Comparison of ENCODE assay signal across 8 cellular contexts in genomic region chr12:106987846-106988245, GRCh38. TPM values are rescaled to one million over a fixed set of nuclear protein-coding genes. Genes with fewer than 3 reads are reported as not detected.
DNase-seq lines count a peak whose midpoint lies in the region; ATAC-seq and TF ChIP-seq lines count a peak whose summit lies in the region.

No MANE protein-coding gene starts in this region.

- peaks cover 36% of the 10 kb centered on the region for H3K36me3 Mint-ChIP-seq in activated T-cell treated with anti-CD3 and anti-CD28 coated beads, Interleukin-2, amount 50 U/mL, for 24 hours (ENCODE audit: low read depth)
- peaks cover 19% of the 10 kb centered on the region for H3K36me3 Mint-ChIP-seq in WTC11
- peaks cover 12 to 20% (median 15%) of the 10 kb centered on the region in 3 donors for H3K36me3 Mint-ChIP-seq in immature natural killer cell
- H3K36me3 Mint-ChIP-seq in activated T-helper 2 cell treated with anti-CD3 and anti-CD28 coated beads, Interferon-gamma antibody, Interleukin-2, Interleukin-4, amounts not matched to agents 10 μg/mL and 5 μg/mL and 100 μg/mL, durations not matched to agents 14 hours and 24 hours and 36 hours (ENCODE audit: low read depth): peaks cover 23% of the 10 kb centered on the region

- ATAC-seq in WTC11: no peak
- ATAC-seq in HG03571 (IDR thresholded peaks at IDR 0.05; ENCODE audit: unreplicated experiment): no peak
- ATAC-seq in GM19035 (IDR thresholded peaks at IDR 0.05; ENCODE audit: unreplicated experiment): no peak

- H3K9me3 ChIP-seq in stomach smooth muscle (ENCODE audit: control insufficient read depth in 2 of 2, low read length in 2 of 2): no peaks in the 10 kb centered on the region

- H3K9ac ChIP-seq in stomach smooth muscle (ENCODE audit: low read length in 2 of 2): peak overlapping the region in 1 of 2 donors; percentile 22

- H3K27ac Mint-ChIP-seq in activated T-cell treated with anti-CD3 and anti-CD28 coated beads, Interleukin-2, amount 50 U/mL, for 24 hours: no peak overlapping the region
- H3K27ac Mint-ChIP-seq in WTC11: no peak overlapping the region
- peak overlapping the region in 4 of 6 donors; percentile 87 to 97 (median 94) for H3K27ac Mint-ChIP-seq in immature natural killer cell
- no peak overlapping the region for H3K27ac Mint-ChIP-seq in activated T-helper 2 cell treated with anti-CD3 and anti-CD28 coated beads, Interferon-gamma antibody, Interleukin-2, Interleukin-4, amounts not matched to agents 10 μg/mL and 5 μg/mL and 100 μg/mL, durations not matched to agents 14 hours and 24 hours and 36 hours

- peaks cover 24% of the 10 kb centered on the region for H3K4me1 ChIP-seq in stomach smooth muscle (ENCODE audit: control insufficient read depth, insufficient read depth, low read length)

- H3K4me1 Mint-ChIP-seq in activated T-cell treated with anti-CD3 and anti-CD28 coated beads, Interleukin-2, amount 50 U/mL, for 24 hours (ENCODE audit: low read depth): peaks cover 47% of the 10 kb centered on the region
- H3K4me1 Mint-ChIP-seq in WTC11: peaks cover 22% of the 10 kb centered on the region
- peaks cover 37 to 40% of the 10 kb centered on the region in 2 donors for H3K4me1 Mint-ChIP-seq in immature natural killer cell
- peaks cover 34% of the 10 kb centered on the region for H3K4me1 Mint-ChIP-seq in activated T-helper 2 cell treated with anti-CD3 and anti-CD28 coated beads, Interferon-gamma antibody, Interleukin-2, Interleukin-4, amounts not matched to agents 10 μg/mL and 5 μg/mL and 100 μg/mL, durations not matched to agents 14 hours and 24 hours and 36 hours (ENCODE audit: low read depth)

- no peak for DNase-seq in activated T-cell treated with anti-CD3 and anti-CD28 coated beads, Interleukin-2, amount 50 U/mL, for 24 hours
- DNase-seq in activated T-cell treated with anti-CD3 and anti-CD28 coated beads for 4 hours (no peak), WTC11 (ENCODE audit: low spot score) (no peak), immature natural killer cell (no peak)
- no peak for DNase-seq in activated T-helper 2 cell treated with anti-CD3 and anti-CD28 coated beads, Interferon-gamma antibody, Interleukin-2, Interleukin-4, amounts not matched to agents 10 μg/mL and 5 μg/mL and 100 μg/mL, durations not matched to agents 14 hours and 24 hours and 36 hours (ENCODE audit: low spot score)

- CTCF ChIA-PET in WTC11 (lab: Charles Lee): interaction anchor here (2.1 kb wide), 1 partner anchor 117 kb away, joined by 7 read pairs; no protein-coding TSS in a partner anchor

- intact Hi-C loops in activated T-helper 2 cell treated with anti-CD3 and anti-CD28 coated beads, Interferon-gamma antibody, Interleukin-2, Interleukin-4, amounts not matched to agents 10 μg/mL and 5 μg/mL and 100 μg/mL, durations not matched to agents 14 hours and 24 hours and 36 hours (cut with micrococcal nuclease): loop anchor here (1.0 to 2.0 kb wide), 2 partner anchors 31 to 105 kb away; partner anchors contain the start of gene CRY1

- no peak for TF ChIP-seq CTCF in WTC11 (IDR thresholded peaks at IDR 0.05)

- peak overlapping the region in 1 of 2 donors; percentile 93 for H3K4me3 ChIP-seq in stomach smooth muscle (ENCODE audit: low read length in 2 of 2)

- H3K36me3 ChIP-seq in stomach smooth muscle (ENCODE audit: control insufficient read depth in 2 of 2, insufficient read depth in 2 of 2, low read length in 2 of 2): peaks cover 4 to 5% of the 10 kb centered on the region in 2 donors

- peaks cover 8% of the 10 kb centered on the region for H3K9me3 Mint-ChIP-seq in activated T-cell treated with anti-CD3 and anti-CD28 coated beads, Interleukin-2, amount 50 U/mL, for 24 hours
- H3K9me3 Mint-ChIP-seq in WTC11: no peaks in the 10 kb centered on the region
- H3K9me3 Mint-ChIP-seq in immature natural killer cell: no peaks in the 10 kb centered on the region
- H3K9me3 Mint-ChIP-seq in activated T-helper 2 cell treated with anti-CD3 and anti-CD28 coated beads, Interferon-gamma antibody, Interleukin-2, Interleukin-4, amounts not matched to agents 10 μg/mL and 5 μg/mL and 100 μg/mL, durations not matched to agents 14 hours and 24 hours and 36 hours: peaks cover 8% of the 10 kb centered on the region

- H3K4me3 Mint-ChIP-seq in activated T-cell treated with anti-CD3 and anti-CD28 coated beads, Interleukin-2, amount 50 U/mL, for 24 hours: peak overlapping the region; percentile 85
- H3K4me3 Mint-ChIP-seq in WTC11 (peak overlapping the region; percentile 88; the same call in 1 of the 2 replicates), immature natural killer cell (peak overlapping the region; percentile 95 to 99 (median 98))
- H3K4me3 Mint-ChIP-seq in activated T-helper 2 cell treated with anti-CD3 and anti-CD28 coated beads, Interferon-gamma antibody, Interleukin-2, Interleukin-4, amounts not matched to agents 10 μg/mL and 5 μg/mL and 100 μg/mL, durations not matched to agents 14 hours and 24 hours and 36 hours (ENCODE audit: low read depth): no peak overlapping the region

- peak overlapping the region; percentile 88 for H3K27ac ChIP-seq in stomach smooth muscle (ENCODE audit: low read length)

- POLR2A ChIA-PET in WTC11 (lab: Charles Lee): no interaction called here

- no peaks in the 10 kb centered on the region for H3K27me3 Mint-ChIP-seq in activated T-cell treated with anti-CD3 and anti-CD28 coated beads, Interleukin-2, amount 50 U/mL, for 24 hours
- H3K27me3 Mint-ChIP-seq in WTC11 (ENCODE audit: low read depth): peaks cover 7% of the 10 kb centered on the region
- peaks cover 3 to 9% (median 3%) of the 10 kb centered on the region in 3 donors for H3K27me3 Mint-ChIP-seq in immature natural killer cell (ENCODE audit: low read depth in 3 of 3)
- peaks cover 3% of the 10 kb centered on the region for H3K27me3 Mint-ChIP-seq in activated T-helper 2 cell treated with anti-CD3 and anti-CD28 coated beads, Interferon-gamma antibody, Interleukin-2, Interleukin-4, amounts not matched to agents 10 μg/mL and 5 μg/mL and 100 μg/mL, durations not matched to agents 14 hours and 24 hours and 36 hours (ENCODE audit: low read depth)

- no peaks in the 10 kb centered on the region for H3K27me3 ChIP-seq in stomach smooth muscle (ENCODE audit: control insufficient read depth in 1 of 2, insufficient read depth in 2 of 2, low read length in 2 of 2)

TF ChIP-seq in WTC11, 78 proteins besides CTCF, POLR2A, EP300 and RAD21 (continues in another document):
- TF ChIP-seq TP53 (CRISPR knock-in tag; IDR thresholded peaks at IDR 0.05) (no peak), TCF7 (CRISPR knock-in tag; IDR thresholded peaks at IDR 0.05; ENCODE audit: low read depth) (no peak), ZNF219 (CRISPR knock-in tag; IDR thresholded peaks at IDR 0.05; ENCODE audit: borderline replicate concordance) (no peak), OVOL2 (CRISPR knock-in tag; IDR thresholded peaks at IDR 0.05; ENCODE audit: borderline replicate concordance) (no peak), KAT7 (CRISPR knock-in tag; IDR thresholded peaks at IDR 0.05; ENCODE audit: borderline replicate concordance) (no peak), ZBTB21 (CRISPR knock-in tag; IDR thresholded peaks at IDR 0.05; ENCODE audit: borderline replicate concordance) (no peak), ZNF263 (CRISPR knock-in tag; IDR thresholded peaks at IDR 0.05; ENCODE audit: low read depth) (no peak), RORB (CRISPR knock-in tag; IDR thresholded peaks at IDR 0.05) (no peak), RELA (CRISPR knock-in tag; IDR thresholded peaks at IDR 0.05; ENCODE audit: borderline replicate concordance) (no peak), TEAD1 (CRISPR knock-in tag; IDR thresholded peaks at IDR 0.05) (no peak), ZNF671 (CRISPR knock-in tag; IDR thresholded peaks at IDR 0.05) (no peak), ATF1 (CRISPR knock-in tag; IDR thresholded peaks at IDR 0.05) (no peak)
- TF ChIP-seq, protein P1, sequence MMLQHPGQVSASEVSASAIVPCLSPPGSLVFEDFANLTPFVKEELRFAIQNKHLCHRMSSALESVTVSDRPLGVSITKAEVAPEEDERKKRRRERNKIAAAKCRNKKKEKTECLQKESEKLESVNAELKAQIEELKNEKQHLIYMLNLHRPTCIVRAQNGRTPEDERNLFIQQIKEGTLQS (CRISPR knock-in tag; conservative IDR thresholded peaks at IDR 0.05): no peak
- TF ChIP-seq, protein P2, sequence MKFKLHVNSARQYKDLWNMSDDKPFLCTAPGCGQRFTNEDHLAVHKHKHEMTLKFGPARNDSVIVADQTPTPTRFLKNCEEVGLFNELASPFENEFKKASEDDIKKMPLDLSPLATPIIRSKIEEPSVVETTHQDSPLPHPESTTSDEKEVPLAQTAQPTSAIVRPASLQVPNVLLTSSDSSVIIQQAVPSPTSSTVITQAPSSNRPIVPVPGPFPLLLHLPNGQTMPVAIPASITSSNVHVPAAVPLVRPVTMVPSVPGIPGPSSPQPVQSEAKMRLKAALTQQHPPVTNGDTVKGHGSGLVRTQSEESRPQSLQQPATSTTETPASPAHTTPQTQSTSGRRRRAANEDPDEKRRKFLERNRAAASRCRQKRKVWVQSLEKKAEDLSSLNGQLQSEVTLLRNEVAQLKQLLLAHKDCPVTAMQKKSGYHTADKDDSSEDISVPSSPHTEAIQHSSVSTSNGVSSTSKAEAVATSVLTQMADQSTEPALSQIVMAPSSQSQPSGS (CRISPR knock-in tag; IDR thresholded peaks at IDR 0.05; ENCODE audit: borderline replicate concordance, low read depth): no peak

RNA-seq across cellular contexts. Expression of gene MTERF2, which starts 0.9 kb away (rescaled TPM):
- 7.0 to 9.3 TPM (median 9.0 TPM) in 3 replicates for total RNA-seq in WTC11 (2021)
- 10 to 100 TPM in 1 of 3 donors, 1 to 10 TPM in 2; 7.7 to 10.6 (median 9.7) TPM for polyA plus RNA-seq in immature natural killer cell
- total RNA-seq in activated T-helper 2 cell treated with anti-CD3 and anti-CD28 coated beads, Interferon-gamma antibody, Interleukin-2, Interleukin-4, amounts not matched to agents 10 μg/mL and 5 μg/mL and 100 μg/mL, durations not matched to agents 14 hours and 24 hours and 36 hours: 2.3 and 2.4 TPM in 2 replicates

RNA-seq across cellular contexts. Expression of gene TMEM263, which starts 32.1 kb away (rescaled TPM):
- total RNA-seq in WTC11 (2021): 15.2 to 18.0 TPM (median 16.8 TPM) in 3 replicates
- polyA plus RNA-seq in immature natural killer cell: 10 to 100 TPM; 30.2 to 33.5 (median 31.0) TPM
- total RNA-seq in activated T-helper 2 cell treated with anti-CD3 and anti-CD28 coated beads, Interferon-gamma antibody, Interleukin-2, Interleukin-4, amounts not matched to agents 10 μg/mL and 5 μg/mL and 100 μg/mL, durations not matched to agents 14 hours and 24 hours and 36 hours: 30.6 and 31.8 TPM in 2 replicates

Comparison
In these comparisons a context has a peak if more than half of its experiments do, and no peak if none do; other contexts are left out.
1. H3K27ac Mint-ChIP-seq: peak in immature natural killer cell (4 of 6); none in activated T-cell treated with anti-CD3 and anti-CD28 coated beads, Interleukin-2, amount 50 U/mL, for 24 hours (single experiment), WTC11 (single experiment) and activated T-helper 2 cell treated with anti-CD3 and anti-CD28 coated beads, Interferon-gamma antibody, Interleukin-2, Interleukin-4, amounts not matched to agents 10 μg/mL and 5 μg/mL and 100 μg/mL, durations not matched to agents 14 hours and 24 hours and 36 hours (single experiment).